ENCODE assay signal across 18 cellular contexts in the genomic region with DNA sequence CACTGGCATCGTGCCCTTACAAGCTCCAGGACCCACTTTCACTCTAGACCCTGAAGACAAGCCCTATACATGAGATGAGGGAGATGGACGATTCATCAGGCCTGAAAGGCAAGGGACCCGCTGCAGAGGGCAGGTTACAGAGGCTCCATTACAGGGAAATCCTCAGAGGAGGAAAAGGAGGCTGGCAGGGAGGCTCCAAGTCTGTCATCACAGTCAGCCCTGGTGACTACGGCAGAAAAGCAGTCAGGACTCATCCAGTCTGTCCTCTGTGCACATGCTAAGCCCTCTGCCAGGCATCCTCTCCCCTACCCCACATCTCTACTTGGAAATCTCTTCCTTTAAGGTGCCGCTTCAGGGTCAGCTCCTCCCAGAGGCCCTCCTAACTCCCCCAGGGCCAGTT.
"Had no signal": no experiment of that assay in that cellular context is flagged by ENCODE, and none has a peak within 500 bp of the region (broad histone marks: within the 10 kb centered on the region; RNA-seq: fewer than 3 reads in every experiment).

No MANE protein-coding gene starts in this region.

- H3K4me1 ChIP-seq: right lobe of liver, stomach, thyroid gland had no signal

- H2AFZ ChIP-seq: hepatocyte had no signal

- H3K9me3 ChIP-seq: left lung, right lobe of liver, thyroid gland had no signal

- H3K27me3 ChIP-seq: hepatocyte, left lung, right lobe of liver, stomach, thyroid gland had no signal

- H3K36me3 ChIP-seq: left lung, right lobe of liver, stomach, thyroid gland had no signal

- H3K27ac ChIP-seq: hepatocyte, left lung, right lobe of liver, stomach, thyroid gland had no signal

- DNase-seq: cortex of kidney; effector memory CD8-positive, alpha-beta T cell; left cardiac atrium; left lung; mesendoderm; naive thymus-derived CD8-positive, alpha-beta T cell; nephron progenitor cell; retina; small intestine; stimulated activated CD4-positive, alpha-beta T cell treated with anti-CD3 and anti-CD28 coated beads, Interleukin-12 subunit alpha, Interleukin-12 subunit beta, amount 100 ng/mL, for 4 hours; stimulated activated CD4-positive, alpha-beta T cell treated with anti-CD3 and anti-CD28 coated beads, Interleukin-1b, Interleukin-23, amount 100 ng/mL, for 48 hours; stimulated activated CD4-positive, alpha-beta T cell treated with anti-CD3 and anti-CD28 coated beads, Interleukin-4, amount 100 ng/mL, for 1 hour; stimulated activated CD8-positive, alpha-beta memory T cell treated with anti-CD3 and anti-CD28 coated beads, Interleukin-4, amount 100 ng/mL, for 48 hours; stimulated activated naive CD4-positive, alpha-beta T cell; stomach; thyroid gland had no signal

- H3K4me2 ChIP-seq: hepatocyte had no signal

- H3K4me3 ChIP-seq: hepatocyte, left lung, right lobe of liver, stomach, thyroid gland had no signal

- H3K79me2 ChIP-seq: hepatocyte had no signal
